ENCODE assay signal across 8 cellular contexts in genomic region chr1:32063261-32063681, GRCh38. TPM values are rescaled to one million over a fixed set of nuclear protein-coding genes. Genes with fewer than 3 reads are reported as not detected.
DNase-seq lines count a peak whose midpoint lies in the region; ATAC-seq, FAIRE-seq and TF ChIP-seq lines count a peak whose summit lies in the region.

No MANE protein-coding gene starts in this region.

- no peaks in the 10 kb centered on the region for H3K27me3 ChIP-seq in lower lobe of right lung (ENCODE audit: low read depth)

- intact Hi-C loops in lower lobe of right lung (cut with DNase I) (no loop called here), posterior vena cava (cut with DNase I) (loop anchor here in 1 of 2 donors (10.0 kb wide), 1 partner anchor 78 kb away; no protein-coding TSS in a partner anchor)

- H3K36me3 ChIP-seq in lower lobe of right lung = peaks cover 37% of the 10 kb centered on the region

- no peak for FAIRE-seq in urothelium cell line (lab: Jason Lieb, UNC)

- peaks cover 35% of the 10 kb centered on the region for H3K4me1 ChIP-seq in lower lobe of right lung

- DNase-seq in DMS 273 (lab: John Stamatoyannopoulos, UW; ENCODE audit: unreplicated experiment) (peak; percentile 89), HPDE6-E6E7 (ENCODE audit: extremely low spot score) (peak; percentile 37), lower lobe of right lung (no peak), urothelium cell line (ENCODE audit: low spot score) (peak; percentile 42), posterior vena cava (ENCODE audit: low spot score) (no peak)

- no peak overlapping the region for H3K4me3 ChIP-seq in lower lobe of right lung

- H3K27ac ChIP-seq in cingulate gyrus (ENCODE audit: low read depth, low read length) (peak overlapping the region; percentile 74), lower lobe of right lung (peak overlapping the region; percentile 38)

- peak; percentile 58 for TF ChIP-seq CTCF in lower lobe of right lung (IDR thresholded peaks at IDR 0.05)

- H3K9me3 ChIP-seq in lower lobe of right lung = no peaks in the 10 kb centered on the region

- ATAC-seq in lower lobe of right lung (peak; percentile 25 to 42), GM18519 (IDR thresholded peaks at IDR 0.05; ENCODE audit: low FRiP score, unreplicated experiment) (no peak)

TF ChIP-seq in PFSK-1, 5 proteins besides CTCF, POLR2A, EP300 and RAD21:
- no peak for TF ChIP-seq FOXP2 (optimal IDR thresholded peaks at IDR 0.05; ENCODE audit: borderline replicate concordance, extremely low read depth, extremely low read length, insufficient read depth)
- TF ChIP-seq POLR2AphosphoS5 (IDR thresholded peaks at IDR 0.05; ENCODE audit: low read depth, low read length) = peak; percentile 5; the same call in 1 of the 2 replicates

RNA-seq across cellular contexts. Expression of gene TMEM39B, which starts 9.5 kb away (rescaled TPM):
- polyA plus RNA-seq in PFSK-1 (2012; ENCODE audit: insufficient read length, low read depth) = 36.5 TPM
- 15.3 TPM for total RNA-seq in lower lobe of right lung
- 10 to 100 TPM; 11.5 to 14.5 TPM for total RNA-seq in posterior vena cava

RNA-seq across cellular contexts. Expression of gene KPNA6, which starts 44.6 kb away (rescaled TPM):
- polyA plus RNA-seq in PFSK-1 (2012; ENCODE audit: insufficient read length, low read depth) = 9.2 TPM
- total RNA-seq in lower lobe of right lung = 57.1 TPM
- 10 to 100 TPM; 60.7 to 66.3 TPM for total RNA-seq in posterior vena cava

RNA-seq across cellular contexts. Expression of gene KHDRBS1, which starts 49.6 kb away (rescaled TPM):
- polyA plus RNA-seq in PFSK-1 (2012; ENCODE audit: insufficient read length, low read depth) = 119 TPM
- total RNA-seq in lower lobe of right lung (79.5 TPM), posterior vena cava (10 to 100 TPM; 68.8 to 71.5 TPM)

Comparison
In these comparisons a context has a peak if more than half of its experiments do, and no peak if none do; other contexts are left out.
1. DNase-seq: peak in DMS 273 (single experiment), HPDE6-E6E7 (single experiment) and urothelium cell line (single experiment); none in lower lobe of right lung (single experiment) and posterior vena cava (single experiment).